In the genomic region with DNA sequence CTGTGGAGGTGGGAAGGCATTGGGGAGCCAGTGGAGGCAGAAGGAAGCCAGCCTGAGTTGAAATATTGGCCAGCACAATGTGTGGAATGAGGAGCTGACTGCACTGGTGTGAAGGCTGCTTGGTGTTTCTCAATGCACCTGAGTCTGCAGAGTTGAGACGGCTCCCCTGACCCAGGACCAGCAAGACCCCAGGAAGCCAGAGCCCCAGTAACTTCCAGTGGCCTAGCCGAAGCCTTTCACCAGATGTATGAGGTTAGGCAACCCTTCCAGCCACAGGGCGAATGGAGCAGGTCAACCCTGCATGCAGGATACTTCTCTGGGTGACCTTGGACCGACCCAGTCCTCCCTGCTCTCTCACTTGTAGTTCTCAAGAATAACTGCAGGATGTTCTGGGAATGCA, we compare ENCODE assay signal across 27 cellular contexts. TPM values are rescaled to one million over a fixed set of nuclear protein-coding genes. Genes with fewer than 3 reads are reported as not detected.
DNase-seq lines count a peak whose midpoint lies in the region; ATAC-seq and TF ChIP-seq lines count a peak whose summit lies in the region.
"Had no signal": no experiment of that assay in that cellular context is flagged by ENCODE, and none has a peak within 500 bp of the region (broad histone marks: within the 10 kb centered on the region; RNA-seq: fewer than 3 reads in every experiment).

No MANE protein-coding gene starts in this region.

- no peak overlapping the region for H2BK15ac ChIP-seq in H9 (ENCODE audit: low read depth, low read length)

- H3K36me3 ChIP-seq in naive thymus-derived CD4-positive, alpha-beta T cell (ENCODE audit: control insufficient read depth in 2 of 3, insufficient read depth in 3 of 3, low read length in 3 of 3) = no peaks in the 10 kb centered on the region
- H3K36me3 ChIP-seq: gastroesophageal sphincter had no signal

- no peak overlapping the region for H2BK5ac ChIP-seq in H9 (ENCODE audit: insufficient read length, low read length)

- H3K79me1 ChIP-seq in H9 (ENCODE audit: insufficient read depth, low read depth, low read length, poor library complexity, severe bottlenecking) = no peaks in the 10 kb centered on the region

- intact Hi-C loops in naive thymus-derived CD4-positive, alpha-beta T cell (cut with micrococcal nuclease) = loop anchor here (2.0 to 5.0 kb wide), 2 partner anchors 16 to 44 kb away; no protein-coding TSS in a partner anchor

- H3T11ph ChIP-seq in H9 (ENCODE audit: low read length) = no peak overlapping the region

- no peak overlapping the region for H4K5ac ChIP-seq in H9 (ENCODE audit: insufficient read length, low read depth, low read length)

- H3K9me3 Mint-ChIP-seq in activated T-cell treated with anti-CD3 and anti-CD28 coated beads, Interleukin-2, amount 50 U/mL, for 24 hours = no peaks in the 10 kb centered on the region
- no peaks in the 10 kb centered on the region for H3K9me3 Mint-ChIP-seq in H9
- H3K9me3 Mint-ChIP-seq in naive thymus-derived CD4-positive, alpha-beta T cell = peaks cover 0 to 3% (median 0%) of the 10 kb centered on the region in 11 donors
- H3K9me3 Mint-ChIP-seq: activated T-cell treated with anti-CD3 and anti-CD28 coated beads, Interleukin-2, amount 50 U/mL, for 4 hours; stimulated activated naive CD8-positive, alpha-beta T cell treated with anti-CD3 and anti-CD28 coated beads, Interleukin-15, amount 100 ng/mL, for 72 hours; T-helper 2 cell treated with Interferon-gamma antibody and Interleukin-4, amounts not matched to agents 5 μg/mL and 100 μg/mL, for 36 hours had no signal

- H3K9ac ChIP-seq in H9 (ENCODE audit: extremely low read depth, insufficient read length, low read length) = no peak overlapping the region

- no peak overlapping the region for H4K8ac ChIP-seq in H9 (replicated peaks; ENCODE audit: insufficient read length, low read depth, low read length)

- peak overlapping the region; percentile 12 for H3K4me3 ChIP-seq in naive thymus-derived CD4-positive, alpha-beta T cell (ENCODE audit: low read length)
- H3K4me3 ChIP-seq: gastroesophageal sphincter had no signal

- no peaks in the 10 kb centered on the region for H3K27me3 Mint-ChIP-seq in activated T-cell treated with anti-CD3 and anti-CD28 coated beads, Interleukin-2, amount 50 U/mL, for 24 hours
- peaks cover 12% of the 10 kb centered on the region for H3K27me3 Mint-ChIP-seq in H9 (ENCODE audit: low read depth)
- peaks cover 0 to 3% (median 0%) of the 10 kb centered on the region in 5 donors for H3K27me3 Mint-ChIP-seq in naive thymus-derived CD4-positive, alpha-beta T cell
- H3K27me3 Mint-ChIP-seq: stimulated activated naive CD8-positive, alpha-beta T cell treated with anti-CD3 and anti-CD28 coated beads, Interleukin-15, amount 100 ng/mL, for 72 hours had no signal

- no peaks in the 10 kb centered on the region for H3K4me1 ChIP-seq in H9 (ENCODE audit: insufficient read depth, low read length)
- peaks cover 19 to 79% of the 10 kb centered on the region in 2 donors for H3K4me1 ChIP-seq in naive thymus-derived CD4-positive, alpha-beta T cell (ENCODE audit: control insufficient read depth in 2 of 2, insufficient read depth in 2 of 2, low read length in 2 of 2)

- ATAC-seq in naive thymus-derived CD4-positive, alpha-beta T cell = no peak
- ATAC-seq: activated T-cell treated with anti-CD3 and anti-CD28 coated beads, Interleukin-2, amount 50 U/mL, for 4 hours; gastroesophageal sphincter; HCT116 had no signal

- POLR2A ChIA-PET in naive thymus-derived CD4-positive, alpha-beta T cell (lab: Charles Lee) = interaction anchor here (1.3 to 12.4 kb wide), 6 partner anchors 9 to 248 kb away, joined by 3 to 227 read pairs (median 4); a partner anchor contains a TSS

- no peak overlapping the region for H2BK12ac ChIP-seq in H9 (ENCODE audit: insufficient read length, low read depth, low read length)

- H3K4me1 Mint-ChIP-seq in activated T-cell treated with anti-CD3 and anti-CD28 coated beads, Interleukin-2, amount 50 U/mL, for 24 hours (ENCODE audit: low read depth) = peaks cover 61% of the 10 kb centered on the region
- peaks cover 4 to 5% of the 10 kb centered on the region in 2 experiments for H3K4me1 Mint-ChIP-seq in H9
- peaks cover 52 to 98% (median 86%) of the 10 kb centered on the region in 7 donors for H3K4me1 Mint-ChIP-seq in naive thymus-derived CD4-positive, alpha-beta T cell

- no peak overlapping the region for H2AFZ ChIP-seq in H9 (ENCODE audit: low read length)

- H3K27ac ChIP-seq in C4-2B (peak overlapping the region; percentile 69), H9 (ENCODE audit: insufficient read length, low read depth, low read length) (no peak overlapping the region)
- peak overlapping the region; percentile 61 for H3K27ac ChIP-seq in naive thymus-derived CD4-positive, alpha-beta T cell (ENCODE audit: low read depth, low read length)
- H3K27ac ChIP-seq: gastroesophageal sphincter had no signal

- H3K56ac ChIP-seq in H9 (ENCODE audit: insufficient read length, low read depth, low read length) = no peak overlapping the region

- H3K27ac Mint-ChIP-seq in activated T-cell treated with anti-CD3 and anti-CD28 coated beads, Interleukin-2, amount 50 U/mL, for 24 hours = no peak overlapping the region
- no peak overlapping the region for H3K27ac Mint-ChIP-seq in H9
- peak overlapping the region; percentile 72 to 96 (median 93) for H3K27ac Mint-ChIP-seq in naive thymus-derived CD4-positive, alpha-beta T cell
- H3K27ac Mint-ChIP-seq: T-helper 2 cell treated with Interferon-gamma antibody and Interleukin-4, amounts not matched to agents 5 μg/mL and 100 μg/mL, for 36 hours had no signal

- CTCF ChIA-PET in naive thymus-derived CD4-positive, alpha-beta T cell (lab: Charles Lee) = interaction anchor here (1.0 to 2.0 kb wide), 5 partner anchors 21 to 239 kb away, joined by 3 to 6 read pairs (median 3); no protein-coding TSS in a partner anchor

- no peak overlapping the region for H3K14ac ChIP-seq in H9 (ENCODE audit: insufficient read depth, low read length)

- no peak overlapping the region for H4K91ac ChIP-seq in H9 (ENCODE audit: insufficient read length, low read depth, low read length)

- H3K4me2 ChIP-seq in H9 (ENCODE audit: insufficient read depth, insufficient read length, low read length) = no peak overlapping the region

- H2BK120ac ChIP-seq in H9 (ENCODE audit: low read depth, low read length, poor library complexity, severe bottlenecking) = no peak overlapping the region

- no peaks in the 10 kb centered on the region for H4K20me1 ChIP-seq in H9 (ENCODE audit: control insufficient read depth, insufficient read depth, insufficient read length)

- TF ChIP-seq CTCF in C4-2B (conservative IDR thresholded peaks at IDR 0.05) (no peak), H9 (conservative IDR thresholded peaks at IDR 0.05) (no peak)

- no peaks in the 10 kb centered on the region for H3K27me3 ChIP-seq in H9 (ENCODE audit: insufficient read depth, low read length)
- H3K27me3 ChIP-seq in naive thymus-derived CD4-positive, alpha-beta T cell (ENCODE audit: control insufficient read depth in 2 of 2, insufficient read depth in 2 of 2, low read length in 2 of 2) = peaks cover 0 to 3% of the 10 kb centered on the region in 2 donors
- H3K27me3 ChIP-seq: gastroesophageal sphincter had no signal

- no peaks in the 10 kb centered on the region for H3K79me2 ChIP-seq in H9 (ENCODE audit: insufficient read depth, low read length)

- no peak overlapping the region for H3K4ac ChIP-seq in H9 (ENCODE audit: low read depth, low read length)

- no peak overlapping the region for H3K23ac ChIP-seq in H9 (ENCODE audit: insufficient read length, low read depth, low read length)

- no peak overlapping the region for H2AK5ac ChIP-seq in H9 (ENCODE audit: insufficient read length, low read length)

- H3K18ac ChIP-seq in H9 (ENCODE audit: insufficient read length, low read depth, low read length) = no peak overlapping the region

- no peak overlapping the region for H2BK20ac ChIP-seq in H9 (ENCODE audit: low read depth, low read length, poor library complexity, severe bottlenecking)

- no peaks in the 10 kb centered on the region for H3K9me3 ChIP-seq in H9 (ENCODE audit: control insufficient read depth, low read depth, low read length)
- no peaks in the 10 kb centered on the region for H3K9me3 ChIP-seq in naive thymus-derived CD4-positive, alpha-beta T cell (ENCODE audit: control insufficient read depth in 2 of 3, low read length in 3 of 3)
- H3K9me3 ChIP-seq: gastroesophageal sphincter had no signal

- H3K23me2 ChIP-seq in H9 (ENCODE audit: insufficient read length, low read depth, low read length, poor library complexity, severe bottlenecking) = no peaks in the 10 kb centered on the region

- no peaks in the 10 kb centered on the region for H3K36me3 Mint-ChIP-seq in activated T-cell treated with anti-CD3 and anti-CD28 coated beads, Interleukin-2, amount 50 U/mL, for 24 hours (ENCODE audit: low read depth)
- no peaks in the 10 kb centered on the region for H3K36me3 Mint-ChIP-seq in H9 (ENCODE audit: insufficient read depth in 1 of 3, low read depth in 3 of 3)
- H3K36me3 Mint-ChIP-seq in naive thymus-derived CD4-positive, alpha-beta T cell = peaks cover 0 to 12% (median 4%) of the 10 kb centered on the region in 5 donors

- peak; percentile 11 to 13 for DNase-seq in activated T-cell treated with anti-CD3 and anti-CD28 coated beads, Interleukin-2, amount 50 U/mL, for 48 hours
- DNase-seq in activated T-cell treated with anti-CD3 and anti-CD28 coated beads, Interleukin-2, amount 50 U/mL, for 24 hours = no peak
- peak; percentile 17 for DNase-seq in H9
- DNase-seq in naive thymus-derived CD4-positive, alpha-beta T cell = peak in 1 of 9 donors; percentile 13
- DNase-seq in stimulated activated naive CD4-positive, alpha-beta T cell treated with Interleukin-2 at 50 U/mL for 16 hours (lab: John Stamatoyannopoulos, UW) = no peak
- no peak for DNase-seq in medulla oblongata (ENCODE audit: extremely low spot score)
- DNase-seq: activated T-cell treated with anti-CD3 and anti-CD28 coated beads, Interleukin-2, amount 50 U/mL, for 4 hours; central memory CD4-positive, alpha-beta T cell; dermis blood vessel endothelial cell; hippocampal formation; mesendoderm; NCI-H1105 treated with DMSO at 0.1 percent for 48 hours; NCI-H2029; NCI-H524 treated with DMSO at 0.1 percent for 48 hours; NK-92 treated with Interleukin-12 subunit alpha and Interleukin-12 subunit beta, amount 100 ng/mL, for 24 hours; occipital lobe; Right ventricle myocardium superior; stimulated activated naive CD8-positive, alpha-beta T cell treated with anti-CD3 and anti-CD28 coated beads, Interleukin-15, amount 100 ng/mL, for 72 hours had no signal

- no peak overlapping the region for H3K4me3 Mint-ChIP-seq in activated T-cell treated with anti-CD3 and anti-CD28 coated beads, Interleukin-2, amount 50 U/mL, for 24 hours
- no peak overlapping the region for H3K4me3 Mint-ChIP-seq in H9
- peak overlapping the region; percentile 60 to 95 (median 86) for H3K4me3 Mint-ChIP-seq in naive thymus-derived CD4-positive, alpha-beta T cell

- WGBS in H9 (ENCODE audit: extremely low coverage, insufficient read length, low lambda C conversion rate) = no CpG with 5 or more reads among the region's 4 CpGs

RNA-seq across cellular contexts. Expression of a gene that starts 12.9 kb away (rescaled TPM):
- not detected in 2 replicates for total RNA-seq in H9 (2021)
- 10 to 100 TPM in 4 of 5 experiments, 1 to 10 TPM in 1; 1.0 to 96.4 (median 65.6) TPM for total RNA-seq in naive thymus-derived CD4-positive, alpha-beta T cell
- 10 to 100 TPM in 1 of 2 donors, 1 to 10 TPM in 1; 6.2 to 11.1 TPM for polyA plus RNA-seq in naive thymus-derived CD4-positive, alpha-beta T cell
- total RNA-seq: dermis blood vessel endothelial cell, gastroesophageal sphincter, HT-29, MCF 10A, myocyte, occipital lobe, Right ventricle myocardium superior had no signal
- polyA plus RNA-seq: BJ had no signal

RNA-seq across cellular contexts. Expression of a gene that starts 20.7 kb away (rescaled TPM):
- total RNA-seq in H9 (2021) = not detected in 2 replicates
- total RNA-seq in naive thymus-derived CD4-positive, alpha-beta T cell = 1 to 10 TPM in 3 of 5 experiments, under 1 TPM in 1, not detected in 1; 0.29 to 2.3 (median 2.0) TPM
- polyA plus RNA-seq in naive thymus-derived CD4-positive, alpha-beta T cell = 1 to 10 TPM; 2.4 to 4.7 TPM
- total RNA-seq: activated T-cell treated with anti-CD3 and anti-CD28 coated beads, Interleukin-2, amount 50 U/mL, for 4 hours; dermis blood vessel endothelial cell; gastroesophageal sphincter; HT-29; MCF 10A; myocyte; occipital lobe; Right ventricle myocardium superior; skeletal muscle tissue had no signal
- polyA plus RNA-seq: BJ had no signal

RNA-seq across cellular contexts. Expression of a gene that starts 30.0 kb away (rescaled TPM):
- total RNA-seq in H9 (2021) = not detected in 2 replicates
- 100 to 1,000 TPM in 3 of 5 experiments, 10 to 100 TPM in 1, 1 to 10 TPM in 1; 2.1 to 149 (median 104) TPM for total RNA-seq in naive thymus-derived CD4-positive, alpha-beta T cell
- polyA plus RNA-seq in naive thymus-derived CD4-positive, alpha-beta T cell = under 1 TPM in 1 of 2 donors, not detected in 1; 0.71 TPM
- total RNA-seq: dermis blood vessel endothelial cell, gastroesophageal sphincter, HT-29, MCF 10A, myocyte, occipital lobe, Right ventricle myocardium superior, skeletal muscle tissue had no signal
- polyA plus RNA-seq: BJ had no signal

RNA-seq across cellular contexts. Expression of a gene that starts 48.9 kb away (rescaled TPM):
- total RNA-seq in H9 (2021) = not detected in 2 replicates
- 1 to 10 TPM in 2 of 5 experiments, under 1 TPM in 1, not detected in 2; 0.27 to 5.6 (median 2.3) TPM for total RNA-seq in naive thymus-derived CD4-positive, alpha-beta T cell
- polyA plus RNA-seq in naive thymus-derived CD4-positive, alpha-beta T cell = 1 to 10 TPM; 5.2 to 9.4 TPM
- total RNA-seq: dermis blood vessel endothelial cell, gastroesophageal sphincter, HT-29, MCF 10A, myocyte, Right ventricle myocardium superior had no signal
- polyA plus RNA-seq: BJ had no signal

RNA-seq across cellular contexts. Expression of a gene that starts 57.6 kb away (rescaled TPM):
- not detected in 2 replicates for total RNA-seq in H9 (2021)
- 1 to 10 TPM in 2 of 5 experiments, under 1 TPM in 2, not detected in 1; 0.12 to 1.2 (median 0.90) TPM for total RNA-seq in naive thymus-derived CD4-positive, alpha-beta T cell
- polyA plus RNA-seq in naive thymus-derived CD4-positive, alpha-beta T cell = not detected
- total RNA-seq: activated T-cell treated with anti-CD3 and anti-CD28 coated beads, Interleukin-2, amount 50 U/mL, for 4 hours; dermis blood vessel endothelial cell; gastroesophageal sphincter; HT-29; MCF 10A; myocyte; occipital lobe; Right ventricle myocardium superior; skeletal muscle tissue had no signal
- polyA plus RNA-seq: BJ had no signal

Comparison
In these comparisons a context has a peak if more than half of its experiments do, and no peak if none do; other contexts are left out.
1. DNase-seq: peak in activated T-cell treated with anti-CD3 and anti-CD28 coated beads, Interleukin-2, amount 50 U/mL, for 48 hours (2 of 2) and H9 (single experiment); none in activated T-cell treated with anti-CD3 and anti-CD28 coated beads, Interleukin-2, amount 50 U/mL, for 24 hours (single experiment), stimulated activated naive CD4-positive, alpha-beta T cell treated with Interleukin-2 at 50 U/mL for 16 hours (single experiment) and medulla oblongata (single experiment).
2. H3K27ac Mint-ChIP-seq: peak in naive thymus-derived CD4-positive, alpha-beta T cell (9 of 9); none in activated T-cell treated with anti-CD3 and anti-CD28 coated beads, Interleukin-2, amount 50 U/mL, for 24 hours (single experiment) and H9 (0 of 3).
3. H3K4me3 Mint-ChIP-seq: peak in naive thymus-derived CD4-positive, alpha-beta T cell (10 of 10); none in activated T-cell treated with anti-CD3 and anti-CD28 coated beads, Interleukin-2, amount 50 U/mL, for 24 hours (single experiment) and H9 (0 of 2).